ENCODE assay signal across 28 cellular contexts in genomic region chr5:35285435-35285834, GRCh38. TPM values are rescaled to one million over a fixed set of nuclear protein-coding genes. Genes with fewer than 3 reads are reported as not detected.
"Had no signal": no experiment of that assay in that cellular context is flagged by ENCODE, and none has a peak within 500 bp of the region (broad histone marks: within the 10 kb centered on the region; RNA-seq: fewer than 3 reads in every experiment).

No MANE protein-coding gene starts in this region.

- H3K27me3 ChIP-seq: brain microvascular endothelial cell had no signal

- H3K36me3 ChIP-seq: brain microvascular endothelial cell, WERI-Rb-1 had no signal

- DNase-seq: activated B cell treated with CpG ODN at 0.5 μM for 24 hours; activated CD4-positive, alpha-beta T cell treated with anti-CD3 and anti-CD28 coated beads for 48 hours; activated CD4-positive, alpha-beta T cell treated with anti-CD3 and anti-CD28 coated beads, Interleukin-2, amount 50 U/mL, for 1 hour; activated CD4-positive, alpha-beta T cell treated with anti-CD3 and anti-CD28 coated beads, Interleukin-2, amount 50 U/mL, for 48 hours; activated CD8-positive, alpha-beta memory T cell treated with anti-CD3 and anti-CD28 coated beads for 24 hours; activated CD8-positive, alpha-beta T cell treated with anti-CD3 and anti-CD28 coated beads for 36 hours; activated effector memory CD4-positive, alpha-beta T cell treated with anti-CD3 and anti-CD28 coated beads, Interleukin-2, amount 50 U/mL, for 16 hours; activated naive CD4-positive, alpha-beta T cell treated with anti-CD3 and anti-CD28 coated beads for 36 hours; activated naive CD8-positive, alpha-beta T cell treated with anti-CD3 and anti-CD28 coated beads for 36 hours; activated naive CD8-positive, alpha-beta T cell treated with anti-CD3 and anti-CD28 coated beads, Interleukin-2, amount 50 U/mL, for 24 hours; activated T-cell treated with anti-CD3 and anti-CD28 coated beads, Interleukin-2, amount 50 U/mL, for 4 hours; amniotic stem cell; anterior cingulate cortex; brain microvascular endothelial cell; cortex of kidney; dermis blood vessel endothelial cell; effector CD8-positive, alpha-beta T cell; head of caudate nucleus; T-helper 1 cell; T-helper 17 cell; T1000; WERI-Rb-1 had no signal

- H3K27ac ChIP-seq: brain microvascular endothelial cell, epithelial cell of prostate, WERI-Rb-1 had no signal

- ATAC-seq: activated CD4-positive, CD25-positive, alpha-beta regulatory T cell treated with anti-CD3 and anti-CD28 coated beads, Interleukin-2, amount 50 U/mL, for 24 hours; activated CD8-positive, alpha-beta T cell treated with anti-CD3 and anti-CD28 coated beads for 36 hours; activated naive CD8-positive, alpha-beta T cell treated with anti-CD3 and anti-CD28 coated beads, Interleukin-2, amount 50 U/mL, for 24 hours; activated T-cell treated with anti-CD3 and anti-CD28 coated beads, Interleukin-2, amount 50 U/mL, for 4 hours; activated T-helper 17 cell treated with anti-CD3 and anti-CD28 coated beads, Interleukin-2, amount 50 U/mL, for 72 hours; esophagus mucosa; T-helper 17 cell had no signal

RNA-seq across cellular contexts. Expression of gene PRLR, which starts 55.1 kb away (rescaled TPM):
- total RNA-seq: activated CD8-positive, alpha-beta T cell treated with anti-CD3 and anti-CD28 coated beads for 36 hours; activated naive CD4-positive, alpha-beta T cell treated with anti-CD3 and anti-CD28 coated beads for 36 hours; activated naive CD8-positive, alpha-beta T cell treated with anti-CD3 and anti-CD28 coated beads for 36 hours; activated T-helper 17 cell treated with anti-CD3 and anti-CD28 coated beads, Interleukin-2, amount 50 U/mL, for 72 hours; bronchial epithelial cell; dermis blood vessel endothelial cell; endothelial cell of umbilical vein; T-helper 17 cell had no signal
- polyA plus RNA-seq: endothelial cell of umbilical vein had no signal
